11 cellular contexts compared by ENCODE assay signal in the genomic region with DNA sequence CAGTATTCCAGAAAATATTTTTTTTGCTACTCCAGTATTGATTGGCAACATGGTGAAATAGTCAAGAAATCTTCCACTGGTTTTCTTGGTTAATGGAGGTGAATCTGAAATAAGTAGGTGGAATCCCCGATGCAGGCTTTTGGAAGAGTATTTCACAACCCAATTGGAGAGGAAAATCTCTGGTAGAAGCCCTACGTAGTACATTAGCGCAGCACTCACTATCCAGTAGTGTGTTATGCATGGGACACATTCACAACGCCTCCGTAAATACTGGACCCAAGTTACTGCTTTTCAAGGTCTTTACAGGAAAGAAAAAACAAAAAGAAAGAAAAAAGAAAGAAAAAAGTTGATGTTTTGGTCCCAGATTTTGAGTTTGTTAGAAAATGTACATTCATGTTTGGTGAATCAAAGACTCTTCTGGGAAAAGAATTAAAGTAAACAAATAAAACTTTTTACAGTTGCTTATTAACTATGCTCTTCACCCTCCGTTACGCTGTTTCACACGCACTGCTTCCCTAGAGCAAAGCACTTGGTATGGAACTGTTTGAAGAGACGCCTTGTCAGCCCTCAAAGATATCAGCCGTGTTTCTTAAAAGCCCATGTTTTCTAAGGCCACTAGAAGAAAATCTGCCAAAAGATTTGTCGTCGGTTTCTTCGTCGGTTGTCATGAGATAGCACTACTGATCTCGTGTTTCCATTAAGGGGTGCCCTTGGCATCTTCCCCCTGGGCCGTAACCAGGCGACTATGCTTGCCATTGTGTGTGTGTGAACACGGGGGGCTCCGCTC.
A peak's percentile ranks its signal among the peaks of the same experiment; 100 is the strongest.
DNase-seq lines count a peak whose midpoint lies in the region; ATAC-seq, FAIRE-seq and TF ChIP-seq lines count a peak whose summit lies in the region.
"Had no signal": no experiment of that assay in that cellular context is flagged by ENCODE, and none has a peak within 500 bp of the region (broad histone marks: within the 10 kb centered on the region; RNA-seq: fewer than 3 reads in every experiment).

No MANE protein-coding gene starts in this region.

- H3K9me3 ChIP-seq in smooth muscle cell (replicated peaks; ENCODE audit: low read depth), result no peaks in the 10 kb centered on the region

- H3K4me1 Mint-ChIP-seq in T-helper 1 cell treated with Interleukin-12 subunit alpha and Interleukin-12 subunit beta and Interleukin-4 antibody, amounts not matched to agents 30 μg/mL and 1 μg/mL, for 36 hours (ENCODE audit: low read depth), result peaks cover 9% of the 10 kb centered on the region
- peaks cover 4% of the 10 kb centered on the region for H3K4me1 Mint-ChIP-seq in activated T-helper 17 cell treated with anti-CD3 and anti-CD28 coated beads, Interleukin-2, amount 50 U/mL, for 72 hours
- H3K4me1 Mint-ChIP-seq in immature natural killer cell, result peaks cover 10 to 20% of the 10 kb centered on the region in 2 donors

- DNase-seq in T-helper 1 cell, result no peak
- DNase-seq in immature natural killer cell, result no peak
- no peak for DNase-seq in smooth muscle cell (lab: John Stamatoyannopoulos, UW; ENCODE audit: unreplicated experiment)
- DNase-seq in H54 (ENCODE audit: insufficient read length, low spot score), result no peak
- no peak for DNase-seq in dermis blood vessel endothelial cell
- DNase-seq: activated B cell treated with CpG ODN at 0.5 μM for 24 hours had no signal

- peak overlapping the region; percentile 90 for H3K4me2 ChIP-seq in smooth muscle cell

- H3K4me3 Mint-ChIP-seq in T-helper 1 cell treated with Interleukin-12 subunit alpha and Interleukin-12 subunit beta and Interleukin-4 antibody, amounts not matched to agents 30 μg/mL and 1 μg/mL, for 36 hours, result peak overlapping the region; percentile 74
- peak overlapping the region; percentile 72 for H3K4me3 Mint-ChIP-seq in activated T-helper 17 cell treated with anti-CD3 and anti-CD28 coated beads, Interleukin-2, amount 50 U/mL, for 72 hours
- peak overlapping the region; percentile 81 to 94 (median 85) for H3K4me3 Mint-ChIP-seq in immature natural killer cell
- H3K4me3 Mint-ChIP-seq: activated B cell treated with CpG ODN at 0.5 μM for 24 hours had no signal

- no peak overlapping the region for H3K27ac Mint-ChIP-seq in T-helper 1 cell treated with Interleukin-12 subunit alpha and Interleukin-12 subunit beta and Interleukin-4 antibody, amounts not matched to agents 30 μg/mL and 1 μg/mL, for 36 hours
- H3K27ac Mint-ChIP-seq in activated T-helper 17 cell treated with anti-CD3 and anti-CD28 coated beads, Interleukin-2, amount 50 U/mL, for 72 hours, result no peak overlapping the region
- H3K27ac Mint-ChIP-seq in immature natural killer cell, result no peak overlapping the region
- H3K27ac Mint-ChIP-seq: activated B cell treated with CpG ODN at 0.5 μM for 24 hours had no signal

- peak overlapping the region; percentile 87 for H2AFZ ChIP-seq in smooth muscle cell (ENCODE audit: low read depth)

- no peaks in the 10 kb centered on the region for H3F3A ChIP-seq in smooth muscle cell (ENCODE audit: low read depth)

- no peak overlapping the region for H3K27ac ChIP-seq in smooth muscle cell (ENCODE audit: low read depth)

- no peaks in the 10 kb centered on the region for H3K4me1 ChIP-seq in smooth muscle cell (ENCODE audit: low read depth)

- no peaks in the 10 kb centered on the region for H3K9me3 Mint-ChIP-seq in T-helper 1 cell treated with Interleukin-12 subunit alpha and Interleukin-12 subunit beta and Interleukin-4 antibody, amounts not matched to agents 30 μg/mL and 1 μg/mL, for 36 hours
- no peaks in the 10 kb centered on the region for H3K9me3 Mint-ChIP-seq in activated T-helper 17 cell treated with anti-CD3 and anti-CD28 coated beads, Interleukin-2, amount 50 U/mL, for 72 hours
- H3K9me3 Mint-ChIP-seq in immature natural killer cell, result no peaks in the 10 kb centered on the region
- H3K9me3 Mint-ChIP-seq: activated B cell treated with CpG ODN at 0.5 μM for 24 hours had no signal

- no peak overlapping the region for H3K9ac ChIP-seq in smooth muscle cell (ENCODE audit: low read depth)

- TF ChIP-seq POLR2A in H54 (IDR thresholded peaks at IDR 0.05; ENCODE audit: low read depth, low read length), result no peak

- 50% methylated on average over 19 of the region's 19 CpGs for WGBS in smooth muscle cell (ENCODE audit: low lambda C conversion rate)

- ATAC-seq in activated T-helper 17 cell treated with anti-CD3 and anti-CD28 coated beads, Interleukin-2, amount 50 U/mL, for 72 hours (replicated peaks), result no peak
- ATAC-seq in HG03175 (IDR thresholded peaks at IDR 0.05; ENCODE audit: unreplicated experiment), result no peak

- no peak for FAIRE-seq in H54 (lab: Jason Lieb, UNC)
- FAIRE-seq: A204.1, islet of Langerhans had no signal

- no peaks in the 10 kb centered on the region for H4K20me1 ChIP-seq in smooth muscle cell (ENCODE audit: low read depth)

- no peaks in the 10 kb centered on the region for H3K79me2 ChIP-seq in smooth muscle cell (ENCODE audit: low read depth)

- no peaks in the 10 kb centered on the region for H3K36me3 Mint-ChIP-seq in T-helper 1 cell treated with Interleukin-12 subunit alpha and Interleukin-12 subunit beta and Interleukin-4 antibody, amounts not matched to agents 30 μg/mL and 1 μg/mL, for 36 hours (ENCODE audit: low read depth)
- no peaks in the 10 kb centered on the region for H3K36me3 Mint-ChIP-seq in activated T-helper 17 cell treated with anti-CD3 and anti-CD28 coated beads, Interleukin-2, amount 50 U/mL, for 72 hours (ENCODE audit: low read depth)
- H3K36me3 Mint-ChIP-seq in immature natural killer cell, result peaks cover 0 to 4% (median 4%) of the 10 kb centered on the region in 3 donors

- no peak for TF ChIP-seq CTCF in smooth muscle cell (IDR thresholded peaks at IDR 0.05; ENCODE audit: borderline replicate concordance, insufficient read depth, poor library complexity, severe bottlenecking)

- H3K27me3 ChIP-seq in smooth muscle cell (ENCODE audit: low read depth), result peaks cover 29% of the 10 kb centered on the region

- peaks cover 81% of the 10 kb centered on the region for H3K27me3 Mint-ChIP-seq in T-helper 1 cell treated with Interleukin-12 subunit alpha and Interleukin-12 subunit beta and Interleukin-4 antibody, amounts not matched to agents 30 μg/mL and 1 μg/mL, for 36 hours (ENCODE audit: low read depth)
- peaks cover 41% of the 10 kb centered on the region for H3K27me3 Mint-ChIP-seq in activated T-helper 17 cell treated with anti-CD3 and anti-CD28 coated beads, Interleukin-2, amount 50 U/mL, for 72 hours
- peaks cover 10 to 48% (median 17%) of the 10 kb centered on the region in 3 donors for H3K27me3 Mint-ChIP-seq in immature natural killer cell (ENCODE audit: low read depth in 3 of 3)

- peak overlapping the region; percentile 50 for H3K4me3 ChIP-seq in smooth muscle cell

- H3K36me3 ChIP-seq in smooth muscle cell (ENCODE audit: low read depth), result no peaks in the 10 kb centered on the region
